ENCODE assay signal across 8 cellular contexts in genomic region chr17:67246648-67247415, GRCh38. TPM values are rescaled to one million over a fixed set of nuclear protein-coding genes. Genes with fewer than 3 reads are reported as not detected.
DNase-seq lines count a peak whose midpoint lies in the region; ATAC-seq and TF ChIP-seq lines count a peak whose summit lies in the region.

No MANE protein-coding gene starts in this region.

- no peak for TF ChIP-seq RAD21 in SK-N-SH (IDR thresholded peaks at IDR 0.05; ENCODE audit: low read length)

- ATAC-seq in HG03039 (IDR thresholded peaks at IDR 0.05; ENCODE audit: unreplicated experiment): peak; percentile 40
- ATAC-seq in upper lobe of right lung: peak; percentile 85

- H3K4me1 ChIP-seq in SK-N-SH (ENCODE audit: control insufficient read depth in 1 of 2, insufficient read depth in 2 of 2, low read depth in 1 of 2, low read length in 1 of 2) (peaks cover 7 to 18% of the 10 kb centered on the region in 2 experiments; a peak in 3 of 4 replicates), mesenchymal stem cell (ENCODE audit: control insufficient read depth, insufficient read depth, low read depth, low read length) (peaks cover 8% of the 10 kb centered on the region), upper lobe of right lung (peaks cover 30% of the 10 kb centered on the region)

- no peak overlapping the region for H4K91ac ChIP-seq in mesenchymal stem cell (ENCODE audit: low read length)

- POLR2A ChIA-PET in SK-N-SH (lab: Yijun Ruan, JAX): interaction anchor here (0.5 kb wide), 1 partner anchor 42 kb away, joined by 3 read pairs; no protein-coding TSS in a partner anchor

- intact Hi-C loops in upper lobe of right lung (cut with DNase I): no loop called here

- DNase-seq in stimulated activated naive CD4-positive, alpha-beta T cell treated with Interleukin-2 at 50 U/mL for 16 hours (lab: John Stamatoyannopoulos, UW): peak; percentile 54
- no peak for DNase-seq in stimulated activated naive CD4-positive, alpha-beta T cell (lab: John Stamatoyannopoulos, UW)
- DNase-seq in SK-N-SH: no peak
- peak; percentile 68 for DNase-seq in central memory CD4-positive, alpha-beta T cell
- peak; percentile 67 for DNase-seq in mesenchymal stem cell
- DNase-seq in upper lobe of right lung: peak; percentile 83
- DNase-seq in SW 1271 (lab: John Stamatoyannopoulos, UW): no peak

- peak overlapping the region in 1 of 2 experiments; percentile 93 for H3K18ac ChIP-seq in mesenchymal stem cell (ENCODE audit: low read depth in 1 of 2, low read length in 2 of 2)

- H3K36me3 ChIP-seq in SK-N-SH (replicated peaks in 1 of 2; ENCODE audit: control insufficient read depth in 1 of 2, insufficient read depth in 2 of 2, low read length in 1 of 2) (peaks cover 7 to 10% of the 10 kb centered on the region in 2 experiments), mesenchymal stem cell (ENCODE audit: control insufficient read depth in 1 of 2, insufficient read depth in 2 of 2, low read depth in 1 of 2, low read length in 2 of 2) (peaks cover 0 to 4% of the 10 kb centered on the region in 2 experiments), upper lobe of right lung (peaks cover 3% of the 10 kb centered on the region)

- no peaks in the 10 kb centered on the region for H3K9me2 ChIP-seq in SK-N-SH

- no peak overlapping the region for H3K4ac ChIP-seq in mesenchymal stem cell (ENCODE audit: low read depth in 1 of 2, low read length in 2 of 2)

- H3K9me3 ChIP-seq in SK-N-SH (no peaks in the 10 kb centered on the region), mesenchymal stem cell (ENCODE audit: control insufficient read depth, low read length) (no peaks in the 10 kb centered on the region), upper lobe of right lung (no peaks in the 10 kb centered on the region)

- H2BK120ac ChIP-seq in mesenchymal stem cell (ENCODE audit: low read depth, low read length): no peak overlapping the region

- H2BK15ac ChIP-seq in mesenchymal stem cell (ENCODE audit: low read depth, poor library complexity, severe bottlenecking): no peak overlapping the region

- peaks cover 9% of the 10 kb centered on the region; the same call in 1 of the 2 replicates for H4K20me1 ChIP-seq in SK-N-SH (ENCODE audit: insufficient read depth)

- H3K79me2 ChIP-seq in SK-N-SH (ENCODE audit: insufficient read depth): peaks cover 32% of the 10 kb centered on the region

- CTCF ChIA-PET in SK-N-SH (lab: Yijun Ruan, JAX): no interaction called here

- peak overlapping the region; percentile 93 for H3K4me2 ChIP-seq in SK-N-SH
- peak overlapping the region; percentile 98 for H3K4me2 ChIP-seq in mesenchymal stem cell (ENCODE audit: low read length, poor library complexity, severe bottlenecking)

- peak overlapping the region in 1 of 2 experiments; percentile 52 for H2BK12ac ChIP-seq in mesenchymal stem cell (ENCODE audit: low read length in 2 of 2)

- H3K27ac ChIP-seq in SK-N-SH (ENCODE audit: low read depth in 2 of 2, low read length in 1 of 2) (no peak overlapping the region), mesenchymal stem cell (ENCODE audit: low read length, poor library complexity, severe bottlenecking) (peak overlapping the region; percentile 29), upper lobe of right lung (peak overlapping the region; percentile 95)

- H3K27me3 ChIP-seq in SK-N-SH (ENCODE audit: insufficient read depth) (no peaks in the 10 kb centered on the region), mesenchymal stem cell (ENCODE audit: control insufficient read depth in 1 of 2, insufficient read depth in 1 of 2, low read length in 2 of 2) (no peaks in the 10 kb centered on the region), upper lobe of right lung (no peaks in the 10 kb centered on the region)

- H3K79me1 ChIP-seq in mesenchymal stem cell (replicated peaks; ENCODE audit: low read length, poor library complexity, severe bottlenecking): peaks cover 5% of the 10 kb centered on the region

- no peak overlapping the region for H2AK5ac ChIP-seq in mesenchymal stem cell (ENCODE audit: low read length, severe bottlenecking)

- H3K23ac ChIP-seq in mesenchymal stem cell (ENCODE audit: low read length in 2 of 2): no peak overlapping the region

- H3K9ac ChIP-seq in SK-N-SH (no peak overlapping the region), mesenchymal stem cell (ENCODE audit: low read length) (peak overlapping the region; percentile 91)

- TF ChIP-seq EP300 in SK-N-SH (IDR thresholded peaks at IDR 0.05; ENCODE audit: borderline replicate concordance in 1 of 2, low read depth in 1 of 2, low read length in 1 of 2): no peak

- WGBS in SK-N-SH (ENCODE audit: low lambda C conversion rate): 63% methylated on average over 17 of the region's 17 CpGs
- WGBS in mesenchymal stem cell: 25% methylated on average over 17 of the region's 17 CpGs

- H3K4me3 ChIP-seq in SK-N-SH (ENCODE audit: low read depth in 2 of 2, low read length in 1 of 2) (peak overlapping the region; percentile 92), mesenchymal stem cell (ENCODE audit: insufficient read depth in 1 of 2, low read depth in 1 of 2, low read length in 2 of 2) (peak overlapping the region; percentile 17 to 90), upper lobe of right lung (peak overlapping the region; percentile 98)

- H3F3A ChIP-seq in SK-N-SH (replicated peaks; ENCODE audit: insufficient read depth): peaks cover 5% of the 10 kb centered on the region

- H2BK5ac ChIP-seq in mesenchymal stem cell (ENCODE audit: low read depth, low read length, poor library complexity, severe bottlenecking): no peak overlapping the region

- no peak overlapping the region for H4K8ac ChIP-seq in mesenchymal stem cell (ENCODE audit: low read length)

- H2AFZ ChIP-seq in SK-N-SH (ENCODE audit: low read depth) (peak overlapping the region; percentile 97; the same call in 1 of the 2 replicates), mesenchymal stem cell (ENCODE audit: low read depth, low read length) (no peak overlapping the region)

- TF ChIP-seq CTCF in SK-N-SH (IDR thresholded peaks at IDR 0.05) (no peak), upper lobe of right lung (IDR thresholded peaks at IDR 0.05) (no peak)

- no peak overlapping the region for H3K14ac ChIP-seq in mesenchymal stem cell (ENCODE audit: low read length in 2 of 2)

TF ChIP-seq in SK-N-SH, 30 proteins besides CTCF, POLR2A, EP300 and RAD21:
- TF ChIP-seq RFX5 (IDR thresholded peaks at IDR 0.05; ENCODE audit: low read length) (no peak), FOSL2 (IDR thresholded peaks at IDR 0.05; ENCODE audit: borderline replicate concordance, low read depth) (peak; percentile 52; the same call in 1 of the 2 replicates), GATA2 (CRISPR knock-in tag; IDR thresholded peaks at IDR 0.05) (no peak), NFIC (IDR thresholded peaks at IDR 0.05; ENCODE audit: borderline replicate concordance) (no peak), MEF2A (IDR thresholded peaks at IDR 0.05; ENCODE audit: borderline replicate concordance, low read depth) (no peak), POLR2AphosphoS5 (IDR thresholded peaks at IDR 0.05; ENCODE audit: low read depth, low read length) (no peak), JUND (IDR thresholded peaks at IDR 0.05) (peak; percentile 48; the same call in 1 of the 2 replicates), MAX (IDR thresholded peaks at IDR 0.05; ENCODE audit: low read depth) (peak; percentile 44; the same call in 1 of the 2 replicates), MXI1 (IDR thresholded peaks at IDR 0.05; ENCODE audit: low read depth, low read length) (no peak), FOXM1 (IDR thresholded peaks at IDR 0.05; ENCODE audit: low read depth) (no peak)

RNA-seq across cellular contexts. Expression of gene HELZ, which starts 1.8 kb away (rescaled TPM):
- polyA plus RNA-seq in SK-N-SH (2012; rRNA removed): 4.3 and 5.8 TPM in 2 replicates
- polyA plus RNA-seq in SK-N-SH (2012; cell fraction: cytosol; rRNA removed): 4.9 and 5.2 TPM in 2 replicates
- polyA plus RNA-seq in SK-N-SH (2012; cell fraction: nucleus; rRNA removed): 5.8 and 9.7 TPM in 2 replicates
- 12.8 TPM for polyA plus RNA-seq in mesenchymal stem cell (2013, experiment 1 of 2)
- polyA plus RNA-seq in mesenchymal stem cell (2013, experiment 2 of 2): 12.1 TPM
- total RNA-seq in upper lobe of right lung: 72.5 TPM

Comparison
In these comparisons a context has a peak if more than half of its experiments do, and no peak if none do; other contexts are left out.
1. DNase-seq: peak in stimulated activated naive CD4-positive, alpha-beta T cell treated with Interleukin-2 at 50 U/mL for 16 hours (single experiment), central memory CD4-positive, alpha-beta T cell (single experiment), mesenchymal stem cell (single experiment) and upper lobe of right lung (single experiment); none in stimulated activated naive CD4-positive, alpha-beta T cell (0 of 6), SK-N-SH (single experiment) and SW 1271 (0 of 2).
2. H3K27ac ChIP-seq: peak in mesenchymal stem cell (single experiment) and upper lobe of right lung (single experiment); none in SK-N-SH (0 of 2).
3. Peak in every context shown above with its lines, with median percentiles within 50 percentile points of each other: H3K4me3 ChIP-seq.